Comparison of ENCODE assay signal across 20 cellular contexts in genomic region chr2:131031875-131032274, GRCh38.
"Had no signal": no experiment of that assay in that cellular context is flagged by ENCODE, and none has a peak within 500 bp of the region (broad histone marks: within the 10 kb centered on the region; RNA-seq: fewer than 3 reads in every experiment).

No MANE protein-coding gene starts in this region.

- H3K4me3 Mint-ChIP-seq: activated naive CD8-positive, alpha-beta T cell treated with anti-CD3 and anti-CD28 coated beads, Interleukin-2, amount 50 U/mL, for 24 hours; nephron progenitor cell; stimulated activated naive CD8-positive, alpha-beta T cell treated with anti-CD3 and anti-CD28 coated beads, Interleukin-15, Interleukin-2, amounts not matched to agents 100 ng/mL and 50 ng/mL, for 24 hours had no signal

- H3K27ac ChIP-seq: body of pancreas, cardiac muscle cell, foreskin keratinocyte, SK-N-MC, thyroid gland had no signal

- H3K4me1 ChIP-seq: foreskin keratinocyte had no signal

- H3K27ac Mint-ChIP-seq: activated naive CD8-positive, alpha-beta T cell treated with anti-CD3 and anti-CD28 coated beads, Interleukin-2, amount 50 U/mL, for 24 hours; nephron progenitor cell; stimulated activated naive CD8-positive, alpha-beta T cell treated with anti-CD3 and anti-CD28 coated beads, Interleukin-15, Interleukin-2, amounts not matched to agents 100 ng/mL and 50 ng/mL, for 24 hours had no signal

- ATAC-seq: activated naive CD8-positive, alpha-beta T cell treated with anti-CD3 and anti-CD28 coated beads, Interleukin-2, amount 50 U/mL, for 24 hours; body of pancreas; foreskin keratinocyte; left lobe of liver had no signal

- H3K9me3 Mint-ChIP-seq: activated naive CD8-positive, alpha-beta T cell treated with anti-CD3 and anti-CD28 coated beads, Interleukin-2, amount 50 U/mL, for 24 hours; stimulated activated naive CD8-positive, alpha-beta T cell treated with anti-CD3 and anti-CD28 coated beads, Interleukin-15, Interleukin-2, amounts not matched to agents 100 ng/mL and 50 ng/mL, for 24 hours had no signal

- DNase-seq: activated CD4-positive, alpha-beta T cell treated with anti-CD3 and anti-CD28 coated beads, Interleukin-2, amount 50 U/mL, for 1 hour; activated CD4-positive, CD25-positive, alpha-beta regulatory T cell treated with anti-CD3 and anti-CD28 coated beads, Interleukin-2, amount 50 U/mL, for 72 hours; activated effector memory CD4-positive, alpha-beta T cell treated with anti-CD3 and anti-CD28 coated beads, Interleukin-2, amount 50 U/mL, for 16 hours; activated naive CD4-positive, alpha-beta T cell treated with anti-CD3 and anti-CD28 coated beads, Interleukin-2, amount 50 U/mL, for 16 hours; activated naive CD8-positive, alpha-beta T cell treated with anti-CD3 and anti-CD28 coated beads, Interleukin-2, amount 50 U/mL, for 24 hours; body of pancreas; effector CD4-positive, alpha-beta T cell; foreskin keratinocyte; mammary epithelial cell; midbrain; nephron progenitor cell; nucleus accumbens; stimulated activated CD4-positive, alpha-beta T cell treated with anti-CD3 and anti-CD28 coated beads, Interleukin-12 subunit alpha, Interleukin-12 subunit beta, amount 100 ng/mL, for 4 hours; stimulated activated CD4-positive, alpha-beta T cell treated with anti-CD3 and anti-CD28 coated beads, Interleukin-4, amount 100 ng/mL, for 4 hours; substantia nigra; thyroid gland had no signal

- H3K27me3 ChIP-seq: body of pancreas, foreskin keratinocyte, thyroid gland had no signal

- H3K4me3 ChIP-seq: body of pancreas, cardiac muscle cell, SK-N-MC, thyroid gland had no signal

- H3K9me3 ChIP-seq: body of pancreas, thyroid gland had no signal

- H3K36me3 ChIP-seq: cardiac muscle cell, thyroid gland had no signal
